In genomic region chr15:20244792-20245191, GRCh38 we compare ENCODE assay signal across 7 cellular contexts.
A peak's percentile ranks its signal among the peaks of the same experiment; 100 is the strongest.
DNase-seq lines count a peak whose midpoint lies in the region; ATAC-seq and TF ChIP-seq lines count a peak whose summit lies in the region.
"Not testable (repeated sequence)": the region's sequence is repeated elsewhere in the genome, so short reads cannot be mapped to it uniquely, and the experiment has no call there.

No MANE protein-coding gene starts in this region.

- POLR2A ChIA-PET in GM10248 (lab: Yijun Ruan, JAX) = not testable (repeated sequence)

- DNase-seq in GM10248 (ENCODE audit: extremely low spot score) (peak; percentile 7), RPMI8226 (peak; percentile 53), kidney tubule cell (ENCODE audit: low spot score) (peak; percentile 41), mesenteric fat pad (ENCODE audit: low spot score) (peak; percentile 91), spleen (peak; percentile 82)
- not testable (repeated sequence) for DNase-seq in foreskin keratinocyte; stimulated activated naive CD8-positive, alpha-beta T cell treated with anti-CD3 and anti-CD28 coated beads, Interleukin-15, Interleukin-2, amounts not matched to agents 100 U/mL and 50 U/mL, for 24 hours

- H3K4me3 ChIP-seq in spleen = not testable (repeated sequence)

- 83 to 89% (median 85%) methylated on average over 17 of the region's 17 CpGs for WGBS in spleen, 5 donors

- H3K27me3 ChIP-seq in foreskin keratinocyte; spleen (replicated peaks in 1 of 7): not testable (repeated sequence)

- H3K27ac ChIP-seq in foreskin keratinocyte, spleen: not testable (repeated sequence)

- H3K36me3 ChIP-seq in spleen = not testable (repeated sequence)

- TF ChIP-seq CTCF in GM10248 (IDR thresholded peaks at IDR 0.05; ENCODE audit: control extremely low read depth, extremely low read depth, low read depth, missing control alignments); foreskin keratinocyte (conservative IDR thresholded peaks at IDR 0.05); spleen (IDR thresholded peaks at IDR 0.05 in 8 of 11, conservative IDR thresholded peaks at IDR 0.05 in 3 of 11): not testable (repeated sequence)

- intact Hi-C loops in spleen (cut with DNase I; ENCODE audit: low total_unique reads) = not testable (repeated sequence)

- H3K4me1 ChIP-seq in foreskin keratinocyte, spleen: not testable (repeated sequence)

- not testable (repeated sequence) for TF ChIP-seq POLR2A in spleen (IDR thresholded peaks at IDR 0.05)

- H3K9me3 ChIP-seq in spleen = peaks cover 0 to 44% (median 0%) of the 10 kb centered on the region in 8 donors

- ATAC-seq in foreskin keratinocyte = peak; percentile 13
- peak; percentile 11 for ATAC-seq in stimulated activated naive CD8-positive, alpha-beta T cell treated with anti-CD3 and anti-CD28 coated beads, Interleukin-15, Interleukin-2, amounts not matched to agents 100 U/mL and 50 U/mL, for 24 hours

- CTCF ChIA-PET in GM10248 (lab: Yijun Ruan, JAX) = not testable (repeated sequence)
